ENCODE assay signal across 8 cellular contexts in genomic region chrX:40468033-40468979, GRCh38.
DNase-seq lines count a peak whose midpoint lies in the region; ATAC-seq and TF ChIP-seq lines count a peak whose summit lies in the region.

No MANE protein-coding gene starts in this region.

- peak; percentile 49 for TF ChIP-seq CTCF in A673 (conservative IDR thresholded peaks at IDR 0.05; ENCODE audit: low read depth, low read length)
- TF ChIP-seq CTCF in GM12872 (IDR thresholded peaks at IDR 0.05; ENCODE audit: insufficient read depth, low read depth, low read length) = peak; percentile 55
- peak; percentile 8 for TF ChIP-seq CTCF in fibroblast of mammary gland (conservative IDR thresholded peaks at IDR 0.05; ENCODE audit: control insufficient read depth, insufficient read depth, low read depth, low read length)

- H3K9me3 ChIP-seq in A673 (ENCODE audit: low read depth, low read length, poor library complexity, severe bottlenecking) = no peaks in the 10 kb centered on the region

- H3K27me3 ChIP-seq in A673 (replicated peaks; ENCODE audit: insufficient read depth, low read depth, low read length, poor library complexity) = no peaks in the 10 kb centered on the region

- intact Hi-C loops in A673 (cut with micrococcal nuclease; ENCODE audit: unreplicated experiment) = loop anchor here (5.0 kb wide), 1 partner anchor 201 kb away; no protein-coding TSS in a partner anchor

- no peaks in the 10 kb centered on the region for H3K36me3 ChIP-seq in A673 (ENCODE audit: insufficient read depth, low read length, poor library complexity, severe bottlenecking)

- H3K4me1 ChIP-seq in A673 (ENCODE audit: insufficient read depth, low read length, poor library complexity, severe bottlenecking) = peaks cover 33% of the 10 kb centered on the region

- ATAC-seq in HG03060 (IDR thresholded peaks at IDR 0.05; ENCODE audit: low read depth, unreplicated experiment) (peak; percentile 46), HG03196 (IDR thresholded peaks at IDR 0.05; ENCODE audit: unreplicated experiment) (no peak)

- no peak overlapping the region for H3K4me3 ChIP-seq in A673 (ENCODE audit: low read depth, low read length, poor library complexity, severe bottlenecking)
- H3K4me3 ChIP-seq in fibroblast of mammary gland (ENCODE audit: control insufficient read depth, low read depth, low read length) = no peak overlapping the region

- BruUV-seq in A673 (replicated peaks; lab: Mats Ljungman, UMichigan) = no TSS peak

- H3K4me1 Mint-ChIP-seq in activated CD4-positive, alpha-beta memory T cell treated with anti-CD3 and anti-CD28 coated beads, Interleukin-2, amount 10 ng/mL, durations not matched to agents 7 days and 5 days = peaks cover 20% of the 10 kb centered on the region

- CTCF ChIA-PET in A673 (lab: Charles Lee) = no interaction called here
- CTCF ChIA-PET in activated CD4-positive, alpha-beta memory T cell treated with anti-CD3 and anti-CD28 coated beads, Interleukin-2, amount 10 ng/mL, durations not matched to agents 7 days and 5 days (lab: Charles Lee) = interaction anchor here (0.6 to 1.6 kb wide), 5 partner anchors 190 to 1717 kb away, joined by 3 to 6 read pairs (median 5); no protein-coding TSS in a partner anchor

- no peaks in the 10 kb centered on the region for H3K36me3 Mint-ChIP-seq in activated CD4-positive, alpha-beta memory T cell treated with anti-CD3 and anti-CD28 coated beads, Interleukin-2, amount 10 ng/mL, durations not matched to agents 7 days and 5 days (ENCODE audit: low read depth)

- H3K4me3 Mint-ChIP-seq in activated CD4-positive, alpha-beta memory T cell treated with anti-CD3 and anti-CD28 coated beads, Interleukin-2, amount 10 ng/mL, durations not matched to agents 7 days and 5 days = no peak overlapping the region

- H3K27me3 Mint-ChIP-seq in activated CD4-positive, alpha-beta memory T cell treated with anti-CD3 and anti-CD28 coated beads, Interleukin-2, amount 10 ng/mL, durations not matched to agents 7 days and 5 days = peaks cover 11% of the 10 kb centered on the region

- no peak overlapping the region for H3K27ac Mint-ChIP-seq in activated CD4-positive, alpha-beta memory T cell treated with anti-CD3 and anti-CD28 coated beads, Interleukin-2, amount 10 ng/mL, durations not matched to agents 7 days and 5 days

- POLR2A ChIA-PET in A673 (lab: Charles Lee; ENCODE audit: low non-redundant PET) = no interaction called here
- POLR2A ChIA-PET in activated CD4-positive, alpha-beta memory T cell treated with anti-CD3 and anti-CD28 coated beads, Interleukin-2, amount 10 ng/mL, durations not matched to agents 7 days and 5 days (lab: Charles Lee) = interaction anchor here (1.5 kb wide), 1 partner anchor 292 kb away, joined by 6 read pairs; no protein-coding TSS in a partner anchor

- DNase-seq in A673 (ENCODE audit: low spot score) (peak; percentile 66), NCI-H524 (lab: John Stamatoyannopoulos, UW) (peak; percentile 57 to 84), fibroblast of mammary gland (ENCODE audit: low read depth) (peak; percentile 11), nucleus accumbens (lab: John Stamatoyannopoulos, UW) (peak in 55 of 56 donors; percentile 0 to 81 (median 53))
- DNase-seq in activated CD4-positive, alpha-beta memory T cell treated with anti-CD3 and anti-CD28 coated beads, Interleukin-2, amount 10 ng/mL, durations not matched to agents 7 days and 5 days = peak; percentile 44

- H3K9me3 Mint-ChIP-seq in activated CD4-positive, alpha-beta memory T cell treated with anti-CD3 and anti-CD28 coated beads, Interleukin-2, amount 10 ng/mL, durations not matched to agents 7 days and 5 days = no peaks in the 10 kb centered on the region

- H3K27ac ChIP-seq in A673 (ENCODE audit: low read depth, low read length, poor library complexity, severe bottlenecking) = no peak overlapping the region

Comparison
In these comparisons a context has a peak if more than half of its experiments do, and no peak if none do; other contexts are left out.
1. DNase-seq: peak in every context shown above with its lines; median percentile 70 in NCI-H524; 66 in A673; 53 in nucleus accumbens; 44 in activated CD4-positive, alpha-beta memory T cell treated with anti-CD3 and anti-CD28 coated beads, Interleukin-2, amount 10 ng/mL, durations not matched to agents 7 days and 5 days; 11 in fibroblast of mammary gland.